ENCODE assay signal across 16 cellular contexts in the genomic region with DNA sequence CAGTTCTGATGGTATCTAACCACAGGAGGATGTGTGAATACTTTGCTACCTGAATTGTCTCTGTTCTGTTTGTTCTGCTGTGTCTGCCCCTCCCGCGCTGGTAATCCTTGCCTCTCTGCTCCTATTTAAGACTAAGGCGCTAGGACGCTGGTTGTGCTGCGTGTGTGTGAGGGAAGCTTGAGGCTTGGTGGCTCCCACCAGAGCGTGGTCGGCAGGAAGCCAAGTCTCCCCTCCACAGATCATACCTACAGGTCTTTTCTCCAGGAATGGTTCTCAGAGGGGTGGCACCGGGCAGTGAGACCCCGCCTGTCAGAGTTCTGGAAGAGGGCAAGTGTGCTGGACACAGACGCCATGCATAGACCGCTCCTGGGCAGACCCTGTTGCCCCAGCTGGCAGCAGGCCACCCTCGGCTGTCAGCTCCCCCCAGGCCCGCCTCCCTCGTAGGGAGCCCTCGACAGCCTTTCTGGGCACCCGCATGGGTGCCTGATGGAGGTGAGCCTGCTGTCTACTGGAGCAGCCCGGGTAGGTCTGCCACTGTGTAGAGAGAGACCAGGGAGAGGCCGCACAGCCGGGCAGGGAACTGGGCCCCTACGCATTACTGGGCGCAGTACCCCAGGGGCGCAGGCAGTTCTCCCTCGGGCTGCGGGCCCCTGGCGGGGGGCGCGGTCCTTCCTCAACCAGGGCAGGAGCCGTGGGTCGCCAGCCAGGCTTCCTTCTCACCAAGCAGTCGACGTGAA. TPM values are rescaled to one million over a fixed set of nuclear protein-coding genes. Genes with fewer than 3 reads are reported as not detected.
DNase-seq lines count a peak whose midpoint lies in the region; ATAC-seq and TF ChIP-seq lines count a peak whose summit lies in the region.
"Had no signal": no experiment of that assay in that cellular context is flagged by ENCODE, and none has a peak within 500 bp of the region (broad histone marks: within the 10 kb centered on the region; RNA-seq: fewer than 3 reads in every experiment).

No MANE protein-coding gene starts in this region.

- H3K27me3 ChIP-seq in right atrium auricular region (no peaks in the 10 kb centered on the region), heart left ventricle (peaks cover 0 to 4% (median 0%) of the 10 kb centered on the region in 9 donors), trophoblast cell (ENCODE audit: insufficient read depth, low read length) (no peaks in the 10 kb centered on the region), upper lobe of right lung (no peaks in the 10 kb centered on the region)
- H3K27me3 ChIP-seq: BLaER1 treated with 17β-estradiol and CSF1 and Interleukin-3, amounts not matched to agents 10 nM and 100 nM had no signal

- H2AFZ ChIP-seq in trophoblast cell (ENCODE audit: insufficient read depth, low read length, poor library complexity) = no peak overlapping the region

- peaks cover 6% of the 10 kb centered on the region for H3K27me3 Mint-ChIP-seq in activated CD4-positive, alpha-beta T cell treated with anti-CD3 and anti-CD28 coated beads for 36 hours

- peak overlapping the region; percentile 23 for H2BK120ac ChIP-seq in trophoblast cell (ENCODE audit: insufficient read depth, low read length, poor library complexity)

- no peak overlapping the region for H3K4me2 ChIP-seq in trophoblast cell (ENCODE audit: low read length)
- H3K4me2 ChIP-seq: BLaER1 treated with 17β-estradiol and CSF1 and Interleukin-3, amounts not matched to agents 10 nM and 100 nM had no signal

- H3K27ac Mint-ChIP-seq in activated CD4-positive, alpha-beta T cell treated with anti-CD3 and anti-CD28 coated beads for 36 hours = no peak overlapping the region
- H3K27ac Mint-ChIP-seq: CD4-positive, CD25-positive, alpha-beta regulatory T cell had no signal

- no peak overlapping the region for H3K4me3 Mint-ChIP-seq in activated CD4-positive, alpha-beta T cell treated with anti-CD3 and anti-CD28 coated beads for 36 hours
- H3K4me3 Mint-ChIP-seq: CD4-positive, CD25-positive, alpha-beta regulatory T cell had no signal

- H3K4me1 ChIP-seq in right atrium auricular region = no peaks in the 10 kb centered on the region
- no peaks in the 10 kb centered on the region for H3K4me1 ChIP-seq in heart left ventricle
- H3K4me1 ChIP-seq in trophoblast cell (ENCODE audit: control insufficient read depth in 1 of 2, insufficient read depth in 2 of 2, low read length in 2 of 2) = no peaks in the 10 kb centered on the region
- H3K4me1 ChIP-seq in upper lobe of right lung = no peaks in the 10 kb centered on the region
- H3K4me1 ChIP-seq: BLaER1 treated with 17β-estradiol and CSF1 and Interleukin-3, amounts not matched to agents 10 nM and 100 nM had no signal

- H3K79me1 ChIP-seq in trophoblast cell (ENCODE audit: low read length) = no peaks in the 10 kb centered on the region

- H3K36me3 ChIP-seq in right atrium auricular region = no peaks in the 10 kb centered on the region
- H3K36me3 ChIP-seq in heart left ventricle = no peaks in the 10 kb centered on the region
- H3K36me3 ChIP-seq in trophoblast cell (ENCODE audit: control insufficient read depth in 1 of 2, insufficient read depth in 2 of 2, low read length in 2 of 2) = no peaks in the 10 kb centered on the region
- H3K36me3 ChIP-seq in upper lobe of right lung = no peaks in the 10 kb centered on the region
- H3K36me3 ChIP-seq: BLaER1 treated with 17β-estradiol and CSF1 and Interleukin-3, amounts not matched to agents 10 nM and 100 nM; HAP-1 had no signal

- H3K4me3 ChIP-seq in right atrium auricular region (no peak overlapping the region), heart left ventricle (no peak overlapping the region), trophoblast cell (ENCODE audit: low read depth, low read length) (peak overlapping the region; percentile 18), upper lobe of right lung (no peak overlapping the region)
- H3K4me3 ChIP-seq: BLaER1 treated with 17β-estradiol and CSF1 and Interleukin-3, amounts not matched to agents 10 nM and 100 nM; GM12878; HAP-1 had no signal

- H3K9me3 ChIP-seq in right atrium auricular region = no peaks in the 10 kb centered on the region
- H3K9me3 ChIP-seq in heart left ventricle = peaks cover 0 to 3% (median 0%) of the 10 kb centered on the region in 12 donors
- H3K9me3 ChIP-seq in trophoblast cell (ENCODE audit: insufficient read depth, low read depth, low read length) = no peaks in the 10 kb centered on the region
- H3K9me3 ChIP-seq in upper lobe of right lung = no peaks in the 10 kb centered on the region
- H3K9me3 ChIP-seq: HAP-1 had no signal

- POLR2A ChIA-PET in activated CD4-positive, alpha-beta T cell treated with anti-CD3 and anti-CD28 coated beads for 36 hours (lab: Charles Lee) = no interaction called here

- DNase-seq in right atrium auricular region (ENCODE audit: low spot score) (peak; percentile 46), heart left ventricle (no peak), trophoblast cell (no peak), upper lobe of right lung (no peak), DMS79 (lab: John Stamatoyannopoulos, UW) (no peak)
- no peak for DNase-seq in activated CD4-positive, alpha-beta T cell treated with anti-CD3 and anti-CD28 coated beads for 36 hours
- DNase-seq: ACHN; CD4-positive, CD25-positive, alpha-beta regulatory T cell; DMS53; GOT3 had no signal

- H3K9me3 Mint-ChIP-seq in activated CD4-positive, alpha-beta T cell treated with anti-CD3 and anti-CD28 coated beads for 36 hours (ENCODE audit: low read depth) = no peaks in the 10 kb centered on the region

- H3K27ac ChIP-seq in right atrium auricular region (no peak overlapping the region), heart left ventricle (no peak overlapping the region), trophoblast cell (ENCODE audit: low read depth, low read length) (no peak overlapping the region), upper lobe of right lung (no peak overlapping the region)
- H3K27ac ChIP-seq: BLaER1 treated with 17β-estradiol and CSF1 and Interleukin-3, amounts not matched to agents 10 nM and 100 nM had no signal

- TF ChIP-seq POLR2A in heart left ventricle (IDR thresholded peaks at IDR 0.05) = no peak

- TF ChIP-seq CTCF in right atrium auricular region (IDR thresholded peaks at IDR 0.05) = no peak
- TF ChIP-seq CTCF in heart left ventricle (IDR thresholded peaks at IDR 0.05) = no peak
- TF ChIP-seq CTCF in upper lobe of right lung (IDR thresholded peaks at IDR 0.05) = no peak

- no peak overlapping the region for H2BK5ac ChIP-seq in trophoblast cell (ENCODE audit: low read depth, low read length, poor library complexity)

- no peak overlapping the region for H4K8ac ChIP-seq in trophoblast cell (ENCODE audit: low read depth, low read length)

- no peak for ATAC-seq in heart left ventricle
- peak; percentile 41 for ATAC-seq in esophagus mucosa
- ATAC-seq in upper lobe of right lung = peak; percentile 37
- ATAC-seq in activated CD4-positive, alpha-beta T cell treated with anti-CD3 and anti-CD28 coated beads for 36 hours = no peak
- no peak for ATAC-seq in GM18519 (IDR thresholded peaks at IDR 0.05; ENCODE audit: low FRiP score, unreplicated experiment)
- ATAC-seq: GM12878 had no signal

- H3K9ac ChIP-seq in trophoblast cell (ENCODE audit: low read length) = no peak overlapping the region
- H3K9ac ChIP-seq: BLaER1 treated with 17β-estradiol and CSF1 and Interleukin-3, amounts not matched to agents 10 nM and 100 nM had no signal

- no peaks in the 10 kb centered on the region for H3K4me1 Mint-ChIP-seq in activated CD4-positive, alpha-beta T cell treated with anti-CD3 and anti-CD28 coated beads for 36 hours
- H3K4me1 Mint-ChIP-seq: CD4-positive, CD25-positive, alpha-beta regulatory T cell had no signal

- no peaks in the 10 kb centered on the region for H3K79me2 ChIP-seq in trophoblast cell (ENCODE audit: control insufficient read depth, insufficient read depth, low read length, poor library complexity)

- no peaks in the 10 kb centered on the region for H3K36me3 Mint-ChIP-seq in activated CD4-positive, alpha-beta T cell treated with anti-CD3 and anti-CD28 coated beads for 36 hours (ENCODE audit: low read depth)
- H3K36me3 Mint-ChIP-seq: CD4-positive, CD25-positive, alpha-beta regulatory T cell had no signal

- no peak overlapping the region for H2AK5ac ChIP-seq in trophoblast cell (ENCODE audit: low read length)

- peak overlapping the region; percentile 2 for H4K12ac ChIP-seq in trophoblast cell (ENCODE audit: low read depth, low read length)

- intact Hi-C loops in heart left ventricle (cut with DNase I) (no loop called here), upper lobe of right lung (cut with DNase I) (no loop called here)
- intact Hi-C loops in activated CD4-positive, alpha-beta T cell treated with anti-CD3 and anti-CD28 coated beads for 36 hours (cut with DNase I, micrococcal nuclease) = no loop called here

- CTCF ChIA-PET in activated CD4-positive, alpha-beta T cell treated with anti-CD3 and anti-CD28 coated beads for 36 hours (lab: Charles Lee) = no interaction called here

- no peak overlapping the region for H2BK12ac ChIP-seq in trophoblast cell (ENCODE audit: low read length)

- no peak overlapping the region for H3K18ac ChIP-seq in trophoblast cell (ENCODE audit: low read length)

- no peak overlapping the region for H3K14ac ChIP-seq in trophoblast cell (ENCODE audit: low read length)

- 87 to 93% (median 88%) methylated on average over 16 to 31 of the region's 31 CpGs for WGBS in heart left ventricle, 4 donors
- WGBS in trophoblast cell (ENCODE audit: extremely low coverage, insufficient coverage, insufficient read length) = no CpG with 5 or more reads among the region's 31 CpGs

- no peak overlapping the region for H3K4ac ChIP-seq in trophoblast cell (ENCODE audit: low read depth, low read length)

- no peak overlapping the region for H4K91ac ChIP-seq in trophoblast cell (ENCODE audit: low read depth, low read length)

- no peak overlapping the region for H3K23ac ChIP-seq in trophoblast cell (ENCODE audit: low read length)

RNA-seq across cellular contexts. Expression of gene ROR2, which starts 53.4 kb away (rescaled TPM):
- total RNA-seq in right atrium auricular region (10 to 100 TPM; 21.8 to 28.5 TPM), heart left ventricle (1 to 10 TPM in 3 of 9 donors, under 1 TPM in 6; 0.18 to 9.0 (median 0.50) TPM), esophagus mucosa (2.5 TPM), upper lobe of right lung (5.5 TPM)
- under 1 TPM; 0.23 to 0.39 TPM for polyA plus RNA-seq in heart left ventricle
- polyA plus RNA-seq in trophoblast cell (2013) = 2.2 and 2.3 TPM in 2 replicates
- not detected for total RNA-seq in activated CD4-positive, alpha-beta T cell treated with anti-CD3 and anti-CD28 coated beads for 36 hours
- total RNA-seq: A172 had no signal
- polyA plus RNA-seq: CD4-positive, CD25-positive, alpha-beta regulatory T cell had no signal

Comparison
In these comparisons a context has a peak if more than half of its experiments do, and no peak if none do; other contexts are left out.
1. ATAC-seq: peak in esophagus mucosa (single experiment) and upper lobe of right lung (single experiment); none in heart left ventricle (0 of 4), activated CD4-positive, alpha-beta T cell treated with anti-CD3 and anti-CD28 coated beads for 36 hours (single experiment) and GM18519 (single experiment).